ENCODE assay signal across 14 cellular contexts in genomic region chr21:15682977-15683376, GRCh38. TPM values are rescaled to one million over a fixed set of nuclear protein-coding genes. Genes with fewer than 3 reads are reported as not detected.
DNase-seq lines count a peak whose midpoint lies in the region; ATAC-seq, FAIRE-seq and TF ChIP-seq lines count a peak whose summit lies in the region.
"Had no signal": no experiment of that assay in that cellular context is flagged by ENCODE, and none has a peak within 500 bp of the region (broad histone marks: within the 10 kb centered on the region; RNA-seq: fewer than 3 reads in every experiment).

No MANE protein-coding gene starts in this region.

- DNase-seq in A549 (ENCODE audit: low read depth in 1 of 2, low spot score in 1 of 2) (no peak), HFFc6 (peak; percentile 39), SJSA1 (ENCODE audit: low read depth in 1 of 2, low spot score in 2 of 2) (peak in 1 of 2 experiments; percentile 49), fibroblast of villous mesenchyme (ENCODE audit: low read depth) (peak; percentile 24), neuronal stem cell (ENCODE audit: low spot score) (no peak)
- no peak for DNase-seq in effector memory CD8-positive, alpha-beta T cell
- no peak for DNase-seq in stimulated activated CD4-positive, alpha-beta T cell treated with anti-CD3 and anti-CD28 coated beads, Interleukin-2, amount 100 ng/mL, for 24 hours
- DNase-seq: anterior cingulate cortex, NCI-H2107, testis had no signal

- H2BK12ac ChIP-seq in neuronal stem cell (ENCODE audit: low read length): no peak overlapping the region

- peaks cover 6% of the 10 kb centered on the region for H3K36me3 Mint-ChIP-seq in HFFc6 (ENCODE audit: low read depth)
- H3K36me3 Mint-ChIP-seq in effector memory CD8-positive, alpha-beta T cell (ENCODE audit: insufficient read depth): no peaks in the 10 kb centered on the region

- H3K23ac ChIP-seq in neuronal stem cell (ENCODE audit: low read depth, low read length, poor library complexity): no peak overlapping the region

- ATAC-seq in A549 (no peak), HG02623 (IDR thresholded peaks at IDR 0.05; ENCODE audit: unreplicated experiment) (no peak)
- no peak for ATAC-seq in effector memory CD8-positive, alpha-beta T cell (replicated peaks)

- H3K79me1 ChIP-seq in neuronal stem cell (ENCODE audit: low read depth, low read length): no peaks in the 10 kb centered on the region

- H3K27ac Mint-ChIP-seq in HFFc6: no peak overlapping the region
- H3K27ac Mint-ChIP-seq in effector memory CD8-positive, alpha-beta T cell: peak overlapping the region in 1 of 2 donors; percentile 15
- H3K27ac Mint-ChIP-seq: B cell had no signal

- H4K8ac ChIP-seq in neuronal stem cell (ENCODE audit: low read depth, low read length): no peak overlapping the region

- no peaks in the 10 kb centered on the region for H3K27me3 Mint-ChIP-seq in HFFc6 (ENCODE audit: insufficient read depth)
- H3K27me3 Mint-ChIP-seq in effector memory CD8-positive, alpha-beta T cell: peaks cover 13 to 16% of the 10 kb centered on the region in 2 donors
- H3K27me3 Mint-ChIP-seq: B cell had no signal

- H4K91ac ChIP-seq in neuronal stem cell (ENCODE audit: low read depth, low read length, poor library complexity): no peak overlapping the region

- H3K27me3 ChIP-seq in SJSA1 (replicated peaks) (no peaks in the 10 kb centered on the region), neuronal stem cell (ENCODE audit: control insufficient read depth in 3 of 3, insufficient read depth in 3 of 3, low read depth in 1 of 3, low read length in 3 of 3) (no peaks in the 10 kb centered on the region)
- H3K27me3 ChIP-seq: esophagus muscularis mucosa, testis had no signal

- no peak overlapping the region for H2BK5ac ChIP-seq in neuronal stem cell (ENCODE audit: low read length)

- H2AK5ac ChIP-seq in neuronal stem cell (ENCODE audit: low read depth, low read length): no peak overlapping the region

- no peak overlapping the region for H2AFZ ChIP-seq in neuronal stem cell (ENCODE audit: low read length)
- H2AFZ ChIP-seq: PC-9 had no signal

- no peak overlapping the region for H3K4me3 Mint-ChIP-seq in HFFc6
- no peak overlapping the region for H3K4me3 Mint-ChIP-seq in effector memory CD8-positive, alpha-beta T cell
- H3K4me3 Mint-ChIP-seq: B cell had no signal

- CTCF ChIA-PET in A549 (lab: Yijun Ruan, JAX): no interaction called here

- TF ChIP-seq CTCF in A549 (IDR thresholded peaks at IDR 0.05) (no peak), HFFc6 (IDR thresholded peaks at IDR 0.05) (no peak), fibroblast of villous mesenchyme (IDR thresholded peaks at IDR 0.05; ENCODE audit: insufficient read depth, low read depth, low read length) (no peak)

- no peak for FAIRE-seq in A549 (lab: Jason Lieb, UNC)

- POLR2A ChIA-PET in A549 (lab: Yijun Ruan, JAX): no interaction called here

- TF ChIP-seq EP300 in A549 (IDR thresholded peaks at IDR 0.05): no peak

- no peak overlapping the region for H3K14ac ChIP-seq in neuronal stem cell (ENCODE audit: low read length)

- H3K9me3 ChIP-seq in A549 (no peaks in the 10 kb centered on the region), SJSA1 (replicated peaks) (peaks cover 3% of the 10 kb centered on the region; the same call in 1 of the 2 replicates), neuronal stem cell (replicated peaks in 1 of 2; ENCODE audit: control insufficient read depth in 2 of 2, insufficient read depth in 1 of 2, low read depth in 1 of 2, low read length in 2 of 2) (no peaks in the 10 kb centered on the region)
- H3K9me3 ChIP-seq: esophagus muscularis mucosa, testis had no signal

- H3K4me3 ChIP-seq in A549 (no peak overlapping the region), SJSA1 (no peak overlapping the region), fibroblast of villous mesenchyme (ENCODE audit: low read depth, low read length) (no peak overlapping the region), neuronal stem cell (ENCODE audit: low read length in 2 of 2) (no peak overlapping the region)
- H3K4me3 ChIP-seq: esophagus muscularis mucosa, PC-9, testis had no signal

- no peak for TF ChIP-seq RAD21 in A549 (conservative IDR thresholded peaks at IDR 0.05 in 1 of 2, IDR thresholded peaks at IDR 0.05 in 1 of 2)

- H3K4ac ChIP-seq in neuronal stem cell (ENCODE audit: low read length): no peak overlapping the region

- H2BK120ac ChIP-seq in neuronal stem cell (ENCODE audit: low read depth, low read length): no peak overlapping the region

- H3K4me1 Mint-ChIP-seq in HFFc6 (ENCODE audit: low read depth): peaks cover 30% of the 10 kb centered on the region
- H3K4me1 Mint-ChIP-seq in effector memory CD8-positive, alpha-beta T cell (ENCODE audit: low read depth in 2 of 2): peaks cover 6 to 7% of the 10 kb centered on the region in 2 donors
- H3K4me1 Mint-ChIP-seq: B cell had no signal

- H3K27ac ChIP-seq in A549 (no peak overlapping the region), SJSA1 (peak overlapping the region; percentile 78), neuronal stem cell (replicated peaks; ENCODE audit: low read length) (no peak overlapping the region)
- H3K27ac ChIP-seq: esophagus muscularis mucosa, PC-9, testis had no signal

- no peak overlapping the region for H2BK15ac ChIP-seq in neuronal stem cell (ENCODE audit: low read length)

- no peak overlapping the region for H3K9ac ChIP-seq in neuronal stem cell (ENCODE audit: low read depth, low read length, poor library complexity)

- peaks cover 14% of the 10 kb centered on the region for H3K9me3 Mint-ChIP-seq in HFFc6
- peaks cover 0 to 7% of the 10 kb centered on the region in 2 donors for H3K9me3 Mint-ChIP-seq in effector memory CD8-positive, alpha-beta T cell

- TF ChIP-seq POLR2A in A549 (IDR thresholded peaks at IDR 0.05; ENCODE audit: low read length): no peak

- H3K4me2 ChIP-seq in A549 (peak overlapping the region; percentile 39; the same call in 2 of the 3 replicates), neuronal stem cell (ENCODE audit: insufficient read depth, low read length, poor library complexity, severe bottlenecking) (no peak overlapping the region)

- 9% methylated on average over 2 of the region's 2 CpGs for WGBS in A549 (ENCODE audit: missing lambda C conversion rate)
- no CpG with 5 or more reads among the region's 2 CpGs for WGBS in neuronal stem cell (ENCODE audit: extremely low coverage in 2 of 2, insufficient read length in 2 of 2, insufficient replicate concordance in 1 of 2), 2 donors

- H3K18ac ChIP-seq in neuronal stem cell (ENCODE audit: low read length): no peak overlapping the region

- H3K4me1 ChIP-seq in A549: peaks cover 5% of the 10 kb centered on the region; the same call in 1 of the 3 replicates
- H3K4me1 ChIP-seq in SJSA1 (replicated peaks): peaks cover 24% of the 10 kb centered on the region
- H3K4me1 ChIP-seq in neuronal stem cell (ENCODE audit: control insufficient read depth in 2 of 2, insufficient read depth in 1 of 2, low read depth in 1 of 2, low read length in 2 of 2): no peaks in the 10 kb centered on the region
- H3K4me1 ChIP-seq: esophagus muscularis mucosa, testis had no signal

- H3K36me3 ChIP-seq in SJSA1 (no peaks in the 10 kb centered on the region), neuronal stem cell (replicated peaks in 1 of 2; ENCODE audit: control insufficient read depth in 2 of 2, insufficient read depth in 2 of 2, low read length in 2 of 2) (no peaks in the 10 kb centered on the region)
- H3K36me3 ChIP-seq: esophagus muscularis mucosa had no signal

TF ChIP-seq in A549, 52 proteins besides CTCF, POLR2A, EP300 and RAD21:
- TF ChIP-seq RARB (CRISPR knock-in tag; IDR thresholded peaks at IDR 0.05) (no peak), ZFP36 (IDR thresholded peaks at IDR 0.05; ENCODE audit: borderline replicate concordance, partially characterized antibody) (no peak), HES2 (IDR thresholded peaks at IDR 0.05) (no peak), RCOR1 (IDR thresholded peaks at IDR 0.05; ENCODE audit: low read depth, low read length) (no peak), SREBF2 (IDR thresholded peaks at IDR 0.05) (no peak), HOXB13 (CRISPR knock-in tag; IDR thresholded peaks at IDR 0.05; ENCODE audit: low read depth) (no peak), HOXB5 (CRISPR knock-in tag; IDR thresholded peaks at IDR 0.05) (no peak)

RNA-seq across cellular contexts. Expression of gene USP25, which starts 46.8 kb away (rescaled TPM):
- 32.2 and 33.5 TPM in 2 replicates for polyA plus RNA-seq in A549 (2011; rRNA removed)
- polyA plus RNA-seq in A549 (2012; cell fraction: cytosol; rRNA removed): 3.9 and 4.7 TPM in 2 replicates
- 1.9 and 3.2 TPM in 2 replicates for polyA plus RNA-seq in A549 (2012; cell fraction: nucleus; rRNA removed)
- polyA plus RNA-seq in A549 (2017; fragmentation: RNase III; extraction: RNeasy Plus Mini Kit Qiagen cat#74134 plus additional on column Dnase treatment): 14.5 to 18.1 TPM (median 15.3 TPM) in 3 replicates
- polyA minus RNA-seq in A549 (2011; rRNA and poly(A)+ RNA removed): 34.9 and 40.2 TPM in 2 replicates
- total RNA-seq in HFFc6 (2021; fragmentation: NEBNext Ultra II Directional; extraction: Animal tissue kit (Norgen Biotek cat#: 25700)): 10 to 100 TPM; 13.8 to 18.3 (median 16.6) TPM
- 37.9 and 43.3 TPM in 2 replicates for total RNA-seq in SJSA1 (2014; rRNA removed; shearing (Covaris generic))
- total RNA-seq in fibroblast of villous mesenchyme: 27.4 and 33.7 TPM in 2 replicates
- polyA plus RNA-seq in neuronal stem cell (2013, experiment 1 of 2): 11.9 TPM
- polyA plus RNA-seq in neuronal stem cell (2013, experiment 2 of 2): 11.7 TPM

Comparison
In these comparisons a context has a peak if more than half of its experiments do, and no peak if none do; other contexts are left out.
1. DNase-seq: peak in HFFc6 (single experiment) and fibroblast of villous mesenchyme (single experiment); none in A549 (0 of 2), neuronal stem cell (single experiment), effector memory CD8-positive, alpha-beta T cell (0 of 3) and stimulated activated CD4-positive, alpha-beta T cell treated with anti-CD3 and anti-CD28 coated beads, Interleukin-2, amount 100 ng/mL, for 24 hours (0 of 2).